In the genomic region with DNA sequence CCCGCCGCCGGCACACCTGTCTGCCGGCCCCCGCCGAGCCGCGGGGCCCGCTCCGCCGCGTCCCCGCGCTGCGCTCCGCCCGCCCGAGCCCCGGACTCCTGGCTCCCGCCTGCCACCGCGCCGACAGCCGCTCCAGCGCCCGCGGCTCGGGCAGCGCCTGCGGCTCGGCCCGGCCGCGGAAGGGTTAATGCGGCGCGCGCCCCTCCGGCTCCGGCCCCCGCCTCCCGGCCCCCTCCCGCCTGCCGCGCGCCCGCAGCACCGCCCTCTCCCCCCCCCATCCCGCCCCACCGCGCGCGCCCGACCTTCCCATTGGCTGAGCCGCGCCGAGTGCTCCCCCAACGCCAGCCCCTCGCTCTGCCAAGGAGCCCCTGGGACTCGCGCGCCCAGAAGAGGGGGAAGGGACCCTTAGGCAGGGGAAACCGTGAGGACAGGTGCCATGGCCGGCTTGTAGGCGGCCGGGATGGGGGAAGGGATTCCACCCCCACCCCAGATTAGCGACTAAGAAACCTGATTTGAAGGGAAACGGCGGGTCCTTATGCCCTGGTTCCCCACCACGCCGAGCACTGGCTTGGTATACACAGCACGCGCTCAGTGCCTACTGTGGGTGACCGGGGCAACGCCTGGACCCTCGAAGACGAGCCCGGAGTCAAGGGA, we compare ENCODE assay signal across 8 cellular contexts. TPM values are rescaled to one million over a fixed set of nuclear protein-coding genes. Genes with fewer than 3 reads are reported as not detected.
A peak's percentile ranks its signal among the peaks of the same experiment; 100 is the strongest.
DNase-seq lines count a peak whose midpoint lies in the region; ATAC-seq, FAIRE-seq and TF ChIP-seq lines count a peak whose summit lies in the region.

KCNH2 (minus strand) TSS at position 186 of the 654 bp plus-strand sequence. CDS start 408 bp downstream, outside the sequence.

- DNase-seq in DMS79 treated with DMSO at 0.1 percent for 48 hours (lab: John Stamatoyannopoulos, UW) (peak; percentile 59), NCI-H1436 treated with DMSO at 0.1 percent for 48 hours (lab: John Stamatoyannopoulos, UW) (peak; percentile 56), WTC11 (ENCODE audit: low spot score) (peak; percentile 75), fibroblast of villous mesenchyme (ENCODE audit: low read depth) (peak; percentile 37), trophoblast cell (no peak), H54 (ENCODE audit: insufficient read length, low spot score) (no peak), omental fat pad (ENCODE audit: low spot score) (no peak)

- peaks cover 60% of the 10 kb centered on the region for H3K27me3 ChIP-seq in trophoblast cell (ENCODE audit: insufficient read depth, low read length)

- no peak within 1 kb of the TSS for H2AK5ac ChIP-seq in trophoblast cell (ENCODE audit: low read length)

- no peak within 1 kb of the TSS for H3K23ac ChIP-seq in trophoblast cell (ENCODE audit: low read length)

- no peak within 1 kb of the TSS for H4K91ac ChIP-seq in trophoblast cell (ENCODE audit: low read depth, low read length)

- H3K4me1 Mint-ChIP-seq in WTC11 = peaks cover 49% of the 10 kb centered on the region

- H3K27ac Mint-ChIP-seq in WTC11 = no peak within 1 kb of the TSS

- POLR2A ChIA-PET in WTC11 (lab: Charles Lee) = interaction anchor here (0.6 to 1.3 kb wide), 5 partner anchors 10 to 666 kb away, joined by 3 to 4 read pairs (median 3); no protein-coding TSS in a partner anchor

- CTCF ChIA-PET in WTC11 (lab: Charles Lee) = interaction anchor here (0.9 to 3.7 kb wide), 15 partner anchors 8 to 190 kb away, joined by 3 to 118 read pairs (median 6); no protein-coding TSS in a partner anchor

- peaks cover 8% of the 10 kb centered on the region for H3K9me3 ChIP-seq in trophoblast cell (ENCODE audit: insufficient read depth, low read depth, low read length)

- H3K36me3 ChIP-seq in trophoblast cell (ENCODE audit: control insufficient read depth in 1 of 2, insufficient read depth in 2 of 2, low read length in 2 of 2) = no peaks in the 10 kb centered on the region

- H3K18ac ChIP-seq in trophoblast cell (ENCODE audit: low read length) = no peak within 1 kb of the TSS

- H3K4me3 Mint-ChIP-seq in WTC11 = peak within 1 kb of the TSS; percentile 83

- H3K14ac ChIP-seq in trophoblast cell (ENCODE audit: low read length) = no peak within 1 kb of the TSS

- H4K8ac ChIP-seq in trophoblast cell (ENCODE audit: low read depth, low read length) = no peak within 1 kb of the TSS

- H3K79me1 ChIP-seq in trophoblast cell (ENCODE audit: low read length) = no peaks in the 10 kb centered on the region

- no CpG with 5 or more reads among the region's 78 CpGs for WGBS in trophoblast cell (ENCODE audit: extremely low coverage, insufficient coverage, insufficient read length)

- H2BK5ac ChIP-seq in trophoblast cell (ENCODE audit: low read depth, low read length, poor library complexity) = no peak within 1 kb of the TSS

- H3K27ac ChIP-seq in trophoblast cell (ENCODE audit: low read depth, low read length) = no peak within 1 kb of the TSS

- H2BK12ac ChIP-seq in trophoblast cell (ENCODE audit: low read length) = no peak within 1 kb of the TSS

- no peak for FAIRE-seq in H54 (lab: Jason Lieb, UNC)

- H3K4me3 ChIP-seq in fibroblast of villous mesenchyme (ENCODE audit: low read depth, low read length) = peak within 1 kb of the TSS; percentile 54
- peak within 1 kb of the TSS; percentile 43 for H3K4me3 ChIP-seq in trophoblast cell (ENCODE audit: low read depth, low read length)

- peaks cover 16 to 18% of the 10 kb centered on the region in 2 experiments for H3K4me1 ChIP-seq in trophoblast cell (ENCODE audit: control insufficient read depth in 1 of 2, insufficient read depth in 2 of 2, low read length in 2 of 2)

- ATAC-seq in WTC11 = peak; percentile 52
- no peak for ATAC-seq in HG02938 (IDR thresholded peaks at IDR 0.05; ENCODE audit: unreplicated experiment)
- no peak for ATAC-seq in omental fat pad (ENCODE audit: low FRiP score)

- no peak within 1 kb of the TSS for H4K12ac ChIP-seq in trophoblast cell (ENCODE audit: low read depth, low read length)

- H2AFZ ChIP-seq in trophoblast cell (ENCODE audit: insufficient read depth, low read length, poor library complexity) = no peak within 1 kb of the TSS

- H3K36me3 Mint-ChIP-seq in WTC11 = no peaks in the 10 kb centered on the region

- H2BK120ac ChIP-seq in trophoblast cell (ENCODE audit: insufficient read depth, low read length, poor library complexity) = no peak within 1 kb of the TSS

- TF ChIP-seq CTCF in WTC11 (IDR thresholded peaks at IDR 0.05) = no peak
- no peak for TF ChIP-seq CTCF in fibroblast of villous mesenchyme (IDR thresholded peaks at IDR 0.05; ENCODE audit: insufficient read depth, low read depth, low read length)
- no peak for TF ChIP-seq CTCF in omental fat pad (IDR thresholded peaks at IDR 0.05)

- peaks cover 66% of the 10 kb centered on the region for H3K27me3 Mint-ChIP-seq in WTC11 (ENCODE audit: low read depth)

- no peak within 1 kb of the TSS for H3K9ac ChIP-seq in trophoblast cell (ENCODE audit: low read length)

- TF ChIP-seq POLR2A in H54 (IDR thresholded peaks at IDR 0.05; ENCODE audit: low read depth, low read length) = no peak

- H3K79me2 ChIP-seq in trophoblast cell (ENCODE audit: control insufficient read depth, insufficient read depth, low read length, poor library complexity) = no peaks in the 10 kb centered on the region

- H3K4me2 ChIP-seq in trophoblast cell (ENCODE audit: low read length) = peak within 1 kb of the TSS; percentile 82

- H3K4ac ChIP-seq in trophoblast cell (ENCODE audit: low read depth, low read length) = no peak within 1 kb of the TSS

- no peaks in the 10 kb centered on the region for H3K9me3 Mint-ChIP-seq in WTC11

TF ChIP-seq in WTC11, 78 proteins besides CTCF, POLR2A, EP300 and RAD21 (continues in another document):
- TF ChIP-seq SP1 (CRISPR knock-in tag; conservative IDR thresholded peaks at IDR 0.05) (peak; percentile 76), EMX1 (CRISPR knock-in tag; IDR thresholded peaks at IDR 0.05) (no peak), GTF2I (CRISPR knock-in tag; conservative IDR thresholded peaks at IDR 0.05) (no peak), TEAD4 (CRISPR knock-in tag; IDR thresholded peaks at IDR 0.05) (no peak), NFYB (CRISPR knock-in tag; conservative IDR thresholded peaks at IDR 0.05; ENCODE audit: low read depth) (peak; percentile 46), ZNF396 (CRISPR knock-in tag; IDR thresholded peaks at IDR 0.05; ENCODE audit: borderline replicate concordance) (no peak), ERG (CRISPR knock-in tag; IDR thresholded peaks at IDR 0.05) (no peak), HMGXB4 (CRISPR knock-in tag; IDR thresholded peaks at IDR 0.05) (no peak), ZNF416 (CRISPR knock-in tag; IDR thresholded peaks at IDR 0.05) (no peak)
- TF ChIP-seq, protein P1, sequence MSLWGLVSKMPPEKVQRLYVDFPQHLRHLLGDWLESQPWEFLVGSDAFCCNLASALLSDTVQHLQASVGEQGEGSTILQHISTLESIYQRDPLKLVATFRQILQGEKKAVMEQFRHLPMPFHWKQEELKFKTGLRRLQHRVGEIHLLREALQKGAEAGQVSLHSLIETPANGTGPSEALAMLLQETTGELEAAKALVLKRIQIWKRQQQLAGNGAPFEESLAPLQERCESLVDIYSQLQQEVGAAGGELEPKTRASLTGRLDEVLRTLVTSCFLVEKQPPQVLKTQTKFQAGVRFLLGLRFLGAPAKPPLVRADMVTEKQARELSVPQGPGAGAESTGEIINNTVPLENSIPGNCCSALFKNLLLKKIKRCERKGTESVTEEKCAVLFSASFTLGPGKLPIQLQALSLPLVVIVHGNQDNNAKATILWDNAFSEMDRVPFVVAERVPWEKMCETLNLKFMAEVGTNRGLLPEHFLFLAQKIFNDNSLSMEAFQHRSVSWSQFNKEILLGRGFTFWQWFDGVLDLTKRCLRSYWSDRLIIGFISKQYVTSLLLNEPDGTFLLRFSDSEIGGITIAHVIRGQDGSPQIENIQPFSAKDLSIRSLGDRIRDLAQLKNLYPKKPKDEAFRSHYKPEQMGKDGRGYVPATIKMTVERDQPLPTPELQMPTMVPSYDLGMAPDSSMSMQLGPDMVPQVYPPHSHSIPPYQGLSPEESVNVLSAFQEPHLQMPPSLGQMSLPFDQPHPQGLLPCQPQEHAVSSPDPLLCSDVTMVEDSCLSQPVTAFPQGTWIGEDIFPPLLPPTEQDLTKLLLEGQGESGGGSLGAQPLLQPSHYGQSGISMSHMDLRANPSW (CRISPR knock-in tag; conservative IDR thresholded peaks at IDR 0.05; ENCODE audit: low read depth) = no peak

RNA-seq across cellular contexts. Expression of gene KCNH2, which starts in this region (rescaled TPM):
- total RNA-seq in WTC11 (2021) (13.9 to 16.2 TPM (median 14.6 TPM) in 3 replicates), fibroblast of villous mesenchyme (0.64 and 2.6 TPM in 2 replicates), omental fat pad (under 1 TPM; 0.12 to 0.56 (median 0.47) TPM)
- 1.4 and 1.5 TPM in 2 replicates for polyA plus RNA-seq in trophoblast cell (2013)

Comparison
In these comparisons a context has a peak if more than half of its experiments do, and no peak if none do; other contexts are left out.
1. DNase-seq: peak in DMS79 treated with DMSO at 0.1 percent for 48 hours (single experiment), NCI-H1436 treated with DMSO at 0.1 percent for 48 hours (single experiment), WTC11 (single experiment) and fibroblast of villous mesenchyme (single experiment); none in trophoblast cell (0 of 2), H54 (single experiment) and omental fat pad (single experiment).